Comparison of ENCODE assay signal across 8 cellular contexts in genomic region chr2:224585205-224586088, GRCh38. TPM values are rescaled to one million over a fixed set of nuclear protein-coding genes. Genes with fewer than 3 reads are reported as not detected.
DNase-seq lines count a peak whose midpoint lies in the region; ATAC-seq and TF ChIP-seq lines count a peak whose summit lies in the region.

Gene CUL3 (minus strand): TSS chr2:224585363. CDS start chr2:224585009, 354 bp downstream.

- H3K27me3 ChIP-seq in kidney epithelial cell (ENCODE audit: control insufficient read depth, insufficient read depth, low read length), result no peaks in the 10 kb centered on the region

- TF ChIP-seq POLR2A in GM19099 (IDR thresholded peaks at IDR 0.05; ENCODE audit: extremely low read depth, insufficient read length, low read depth), result peak; percentile 81

- peak; percentile 86 for ATAC-seq in HG03432 (IDR thresholded peaks at IDR 0.05; ENCODE audit: unreplicated experiment)

- no peak for TF ChIP-seq CTCF in kidney epithelial cell (IDR thresholded peaks at IDR 0.05; ENCODE audit: insufficient read depth, low read length, poor library complexity, severe bottlenecking)

- peak; percentile 99 for DNase-seq in AG20443 (ENCODE audit: low spot score)
- peak; percentile 99 for DNase-seq in NCI-H510A (lab: John Stamatoyannopoulos, UW)
- peak; percentile 99 for DNase-seq in activated CD4-positive, alpha-beta T cell treated with anti-CD3 and anti-CD28 coated beads for 1 hour
- DNase-seq in cerebellum (ENCODE audit: low spot score), result peak; percentile 98
- DNase-seq in kidney epithelial cell (ENCODE audit: low read depth), result peak; percentile 76
- peak; percentile 99 for DNase-seq in stimulated activated CD4-positive, alpha-beta T cell treated with anti-CD3 and anti-CD28 coated beads, Interleukin-15, amount 100 ng/mL, for 48 hours (ENCODE audit: low read depth in 2 of 2)

- peak within 1 kb of the TSS; percentile 96 for H3K4me3 ChIP-seq in kidney epithelial cell (ENCODE audit: low read depth, low read length)

- H3K36me3 ChIP-seq in kidney epithelial cell (ENCODE audit: control insufficient read depth, insufficient read depth, low read length), result no peaks in the 10 kb centered on the region

RNA-seq across cellular contexts. Expression of gene CUL3, which starts in this region (rescaled TPM):
- total RNA-seq in cerebellum, result 104 TPM
- 53.3 and 62.4 TPM in 2 replicates for total RNA-seq in kidney epithelial cell

Comparison
In these comparisons a context has a peak if more than half of its experiments do, and no peak if none do; other contexts are left out.
1. Peak in every context shown above with its lines: DNase-seq, ATAC-seq and H3K4me3 ChIP-seq.